In genomic region chr1:165355977-165356811, GRCh38 we compare ENCODE assay signal across 2 cellular contexts.
TF ChIP-seq lines count a peak whose summit lies in the region.

Gene LMX1A, minus strand, starts transcription at chr1:165356715. Its CDS starts 1,156 bp downstream, at chr1:165355559.

TF ChIP-seq in liver, 16 proteins besides CTCF, POLR2A, EP300 and RAD21:
- TF ChIP-seq YY1 (IDR thresholded peaks at IDR 0.05) = no peak

TF ChIP-seq in HepG2, 621 proteins besides CTCF, POLR2A, EP300 and RAD21:
- TF ChIP-seq FOXC1 (CRISPR knock-in tag; IDR thresholded peaks at IDR 0.05; ENCODE audit: borderline replicate concordance) (no peak), ZNF567 (CRISPR knock-in tag; IDR thresholded peaks at IDR 0.05; ENCODE audit: borderline replicate concordance) (no peak), ZBTB1 (CRISPR knock-in tag; IDR thresholded peaks at IDR 0.05; ENCODE audit: borderline replicate concordance) (no peak), FOXP4 (CRISPR knock-in tag; IDR thresholded peaks at IDR 0.05) (no peak), ZNF737 (CRISPR knock-in tag; IDR thresholded peaks at IDR 0.05; ENCODE audit: borderline replicate concordance) (no peak), SMAD3 (CRISPR knock-in tag; IDR thresholded peaks at IDR 0.05) (no peak), HDAC6 (IDR thresholded peaks at IDR 0.05; ENCODE audit: low read depth, low read length) (no peak), SRSF9 (IDR thresholded peaks at IDR 0.05; ENCODE audit: borderline replicate concordance, insufficient read depth, low read depth, low read length, poor library complexity, severe bottlenecking) (no peak), MED8 (CRISPR knock-in tag; IDR thresholded peaks at IDR 0.05; ENCODE audit: insufficient replicate concordance) (no peak), ZFP91 (CRISPR knock-in tag; IDR thresholded peaks at IDR 0.05; ENCODE audit: borderline replicate concordance) (no peak), FOXP1 (IDR thresholded peaks at IDR 0.05) (no peak), FOXP1 (CRISPR knock-in tag; IDR thresholded peaks at IDR 0.05) (no peak), ZZZ3 (CRISPR knock-in tag; IDR thresholded peaks at IDR 0.05; ENCODE audit: borderline replicate concordance) (no peak), ZNF282 (IDR thresholded peaks at IDR 0.05; ENCODE audit: partially characterized antibody) (no peak), FLYWCH1 (CRISPR knock-in tag; IDR thresholded peaks at IDR 0.05) (no peak), ZNF724P (CRISPR knock-in tag; IDR thresholded peaks at IDR 0.05; ENCODE audit: borderline replicate concordance) (no peak), ZNF577 (CRISPR knock-in tag; IDR thresholded peaks at IDR 0.05; ENCODE audit: borderline replicate concordance, low read depth) (no peak)
- TF ChIP-seq, protein P1, sequence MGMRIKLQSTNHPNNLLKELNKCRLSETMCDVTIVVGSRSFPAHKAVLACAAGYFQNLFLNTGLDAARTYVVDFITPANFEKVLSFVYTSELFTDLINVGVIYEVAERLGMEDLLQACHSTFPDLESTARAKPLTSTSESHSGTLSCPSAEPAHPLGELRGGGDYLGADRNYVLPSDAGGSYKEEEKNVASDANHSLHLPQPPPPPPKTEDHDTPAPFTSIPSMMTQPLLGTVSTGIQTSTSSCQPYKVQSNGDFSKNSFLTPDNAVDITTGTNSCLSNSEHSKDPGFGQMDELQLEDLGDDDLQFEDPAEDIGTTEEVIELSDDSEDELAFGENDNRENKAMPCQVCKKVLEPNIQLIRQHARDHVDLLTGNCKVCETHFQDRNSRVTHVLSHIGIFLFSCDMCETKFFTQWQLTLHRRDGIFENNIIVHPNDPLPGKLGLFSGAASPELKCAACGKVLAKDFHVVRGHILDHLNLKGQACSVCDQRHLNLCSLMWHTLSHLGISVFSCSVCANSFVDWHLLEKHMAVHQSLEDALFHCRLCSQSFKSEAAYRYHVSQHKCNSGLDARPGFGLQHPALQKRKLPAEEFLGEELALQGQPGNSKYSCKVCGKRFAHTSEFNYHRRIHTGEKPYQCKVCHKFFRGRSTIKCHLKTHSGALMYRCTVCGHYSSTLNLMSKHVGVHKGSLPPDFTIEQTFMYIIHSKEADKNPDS (CRISPR knock-in tag; IDR thresholded peaks at IDR 0.05) = no peak
